ENCODE assay signal across 1 cellular context in genomic region chr18:58105908-58106673, GRCh38.
TF ChIP-seq lines count a peak whose summit lies in the region.

No MANE protein-coding gene starts in this region.

TF ChIP-seq in IMR-90, 13 proteins besides CTCF, POLR2A, EP300 and RAD21 (continued from another document):
- no peak for TF ChIP-seq ELK1 (IDR thresholded peaks at IDR 0.05; ENCODE audit: borderline replicate concordance, low read depth, low read length)
